In genomic region chr20:10277616-10278015, GRCh38 we compare ENCODE assay signal across 25 cellular contexts. TPM values are rescaled to one million over a fixed set of nuclear protein-coding genes. Genes with fewer than 3 reads are reported as not detected.
"Had no signal": no experiment of that assay in that cellular context is flagged by ENCODE, and none has a peak within 500 bp of the region (broad histone marks: within the 10 kb centered on the region; RNA-seq: fewer than 3 reads in every experiment).

No MANE protein-coding gene starts in this region.

- H3K9me3 ChIP-seq: ovary, psoas muscle, right lobe of liver, sigmoid colon, stomach, thoracic aorta, thyroid gland, tibial nerve, upper lobe of left lung, uterus had no signal

- H3K4me3 ChIP-seq: neural progenitor cell, ovary, psoas muscle, right lobe of liver, sigmoid colon, stomach, thoracic aorta, thyroid gland, tibial nerve, upper lobe of left lung, uterus had no signal

- H3K36me3 ChIP-seq: neural progenitor cell, ovary, right lobe of liver, sigmoid colon, stomach, thoracic aorta, thyroid gland, tibial nerve, upper lobe of left lung, uterus had no signal

- H3K27me3 ChIP-seq: neural progenitor cell, ovary, right lobe of liver, sigmoid colon, stomach, thyroid gland, tibial nerve, upper lobe of left lung, uterus had no signal

- H3K27ac ChIP-seq: neural progenitor cell, ovary, parathyroid adenoma, psoas muscle, right lobe of liver, sigmoid colon, stomach, thoracic aorta, thyroid gland, tibial nerve, upper lobe of left lung, uterus had no signal

- H3K4me2 ChIP-seq: neural progenitor cell had no signal

- ATAC-seq: natural killer cell; psoas muscle; right cardiac atrium; right lobe of liver; stimulated activated effector memory CD8-positive, alpha-beta T cell treated with anti-CD3 and anti-CD28 coated beads, Interleukin-12 subunit alpha, Interleukin-12 subunit beta, amount 100 ng/mL, for 72 hours; stimulated activated naive B cell treated with anti-CD40 and anti-IgM and Interleukin-4, amounts not matched to agents 10 μg/mL and 1 μg/mL and 100 μg/mL, for 72 hours had no signal

- H3K9ac ChIP-seq: neural progenitor cell, parathyroid adenoma had no signal

- H2AFZ ChIP-seq: neural progenitor cell, parathyroid adenoma had no signal

- FAIRE-seq: small intestine had no signal

- H3K4me1 ChIP-seq: neural progenitor cell, parathyroid adenoma, psoas muscle, right lobe of liver, sigmoid colon, stomach, thyroid gland, tibial nerve, upper lobe of left lung, uterus had no signal

- DNase-seq: natural killer cell; occipital lobe; ovary; posterior cingulate gyrus; psoas muscle; right cardiac atrium; right lobe of liver; sigmoid colon; small intestine; stimulated activated CD4-positive, alpha-beta T cell treated with anti-CD3 and anti-CD28 coated beads, Interleukin-15, amount 100 ng/mL, for 24 hours; stimulated activated CD4-positive, alpha-beta T cell treated with anti-CD3 and anti-CD28 coated beads, Interleukin-2, amount 100 ng/mL, for 24 hours; stimulated activated CD4-positive, alpha-beta T cell treated with anti-CD3 and anti-CD28 coated beads, Interleukin-2, amount 100 ng/mL, for 48 hours; stimulated activated CD4-positive, alpha-beta T cell treated with anti-CD3 and anti-CD28 coated beads, Interleukin-4, amount 100 ng/mL, for 24 hours; stimulated activated naive B cell treated with anti-CD40 and anti-IgM and Interleukin-4, amounts not matched to agents 10 μg/mL and 1 μg/mL and 100 μg/mL, for 72 hours; stimulated activated naive CD4-positive, alpha-beta T cell treated with Interleukin-2 at 50 U/mL for 16 hours; stomach; thyroid gland; trophoblast cell; upper lobe of left lung; uterus had no signal

RNA-seq across cellular contexts. Expression of gene SNAP25, which starts 59.0 kb away (rescaled TPM):
- total RNA-seq: natural killer cell, psoas muscle had no signal
